ENCODE assay signal across 30 cellular contexts in genomic region chr2:21854938-21855337, GRCh38.
"Had no signal": no experiment of that assay in that cellular context is flagged by ENCODE, and none has a peak within 500 bp of the region (broad histone marks: within the 10 kb centered on the region; RNA-seq: fewer than 3 reads in every experiment).

No MANE protein-coding gene starts in this region.

- H3K4me1 ChIP-seq: neural progenitor cell, parathyroid adenoma, psoas muscle, spleen, thyroid gland, tibial nerve, upper lobe of left lung, vagina had no signal

- H3K27me3 ChIP-seq: neural progenitor cell, ovary, spleen, thyroid gland, tibial nerve, upper lobe of left lung, vagina had no signal

- H3K36me3 ChIP-seq: neural progenitor cell, ovary, spleen, thoracic aorta, thyroid gland, tibial nerve, upper lobe of left lung, vagina had no signal

- H3K4me2 ChIP-seq: neural progenitor cell, smooth muscle cell had no signal

- H3K79me2 ChIP-seq: parathyroid adenoma had no signal

- H3K27ac ChIP-seq: neural progenitor cell, ovary, parathyroid adenoma, psoas muscle, skin epidermis, spleen, thoracic aorta, thyroid gland, tibial nerve, upper lobe of left lung, vagina had no signal

- ATAC-seq: naive thymus-derived CD4-positive, alpha-beta T cell; natural killer cell; psoas muscle; right cardiac atrium; sciatic nerve; stimulated activated memory B cell treated with anti-CD40 and anti-IgM and Interleukin-4, amounts not matched to agents 10 μg/mL and 1 μg/mL and 100 μg/mL, for 72 hours; stimulated activated naive CD8-positive, alpha-beta T cell treated with anti-CD3 and anti-CD28 coated beads, Interleukin-15, amount 100 ng/mL, for 72 hours; stimulated activated naive CD8-positive, alpha-beta T cell treated with anti-CD3 and anti-CD28 coated beads, Interleukin-15, Interleukin-2, amounts not matched to agents 100 U/mL and 50 U/mL, for 24 hours had no signal

- H3K9ac ChIP-seq: neural progenitor cell, parathyroid adenoma had no signal

- H3K4me3 ChIP-seq: neural progenitor cell, ovary, psoas muscle, skin epidermis, smooth muscle cell, spleen, thoracic aorta, thyroid gland, tibial nerve, upper lobe of left lung, vagina had no signal

- FAIRE-seq: urothelium cell line had no signal

- H2AFZ ChIP-seq: neural progenitor cell, parathyroid adenoma had no signal

- H3K9me3 ChIP-seq: ovary, psoas muscle, thoracic aorta, thyroid gland, tibial nerve, upper lobe of left lung, vagina had no signal

- DNase-seq: naive thymus-derived CD4-positive, alpha-beta T cell; natural killer cell; occipital lobe; ovary; posterior cingulate gyrus; psoas muscle; right cardiac atrium; spleen; stimulated activated CD4-positive, alpha-beta T cell treated with anti-CD3 and anti-CD28 coated beads, Interleukin-12 subunit alpha, Interleukin-12 subunit beta, amount 100 ng/mL, for 4 hours; stimulated activated CD4-positive, alpha-beta T cell treated with anti-CD3 and anti-CD28 coated beads, Interleukin-1b, Interleukin-23, amount 100 ng/mL, for 48 hours; stimulated activated CD4-positive, alpha-beta T cell treated with anti-CD3 and anti-CD28 coated beads, Interleukin-4, amount 100 ng/mL, for 1 hour; stimulated activated CD4-positive, alpha-beta T cell treated with anti-CD3 and anti-CD28 coated beads, Interleukin-4, amount 100 ng/mL, for 4 hours; stimulated activated CD8-positive, alpha-beta memory T cell treated with anti-CD3 and anti-CD28 coated beads, Interleukin-4, amount 100 ng/mL, for 48 hours; stimulated activated naive CD4-positive, alpha-beta T cell; stimulated activated naive CD8-positive, alpha-beta T cell treated with anti-CD3 and anti-CD28 coated beads, Interleukin-15, amount 100 ng/mL, for 72 hours; stimulated activated naive CD8-positive, alpha-beta T cell treated with anti-CD3 and anti-CD28 coated beads, Interleukin-15, Interleukin-2, amounts not matched to agents 100 U/mL and 50 U/mL, for 24 hours; substantia nigra; thyroid gland; trophoblast cell; upper lobe of left lung had no signal
